ENCODE assay signal across 10 cellular contexts in the genomic region with DNA sequence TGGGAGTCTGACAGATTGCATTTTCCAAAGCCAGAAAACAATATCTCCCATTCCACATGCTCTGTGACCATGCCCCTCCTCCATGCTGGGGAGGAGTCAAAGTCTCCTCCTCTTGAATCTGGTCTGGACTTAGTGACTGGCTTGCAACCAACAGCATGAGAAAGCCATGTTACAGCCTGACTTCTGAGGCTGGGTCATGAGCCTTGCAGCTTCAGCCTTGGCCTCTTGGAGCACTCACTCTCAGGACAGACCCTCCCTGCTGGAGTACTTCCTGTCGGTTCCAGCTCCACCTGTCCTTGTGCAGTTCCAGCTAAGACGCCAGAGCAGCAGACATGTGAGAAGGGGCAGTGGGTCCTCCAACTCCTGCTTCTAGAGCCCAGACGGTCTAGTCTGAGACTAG. TPM values are rescaled to one million over a fixed set of nuclear protein-coding genes. Genes with fewer than 3 reads are reported as not detected.
DNase-seq lines count a peak whose midpoint lies in the region; ATAC-seq, FAIRE-seq and TF ChIP-seq lines count a peak whose summit lies in the region.
"Had no signal": no experiment of that assay in that cellular context is flagged by ENCODE, and none has a peak within 500 bp of the region (broad histone marks: within the 10 kb centered on the region; RNA-seq: fewer than 3 reads in every experiment).

No MANE protein-coding gene starts in this region.

- FAIRE-seq in GM19239 (lab: Jason Lieb, UNC): no peak

- H3K27me3 ChIP-seq in AG04450 (ENCODE audit: control insufficient read depth, insufficient read depth, low read length): peaks cover 8% of the 10 kb centered on the region
- no peaks in the 10 kb centered on the region for H3K27me3 ChIP-seq in H7 (ENCODE audit: control insufficient read depth, insufficient read depth, low read length)
- H3K27me3 ChIP-seq in SJCRH30: no peaks in the 10 kb centered on the region
- no peaks in the 10 kb centered on the region for H3K27me3 ChIP-seq in iPS-15b (ENCODE audit: control insufficient read depth, insufficient read depth, low read length)

- no peak overlapping the region for H3K4me3 ChIP-seq in AG04450 (ENCODE audit: low read depth, low read length)
- no peak overlapping the region for H3K4me3 ChIP-seq in H7 (ENCODE audit: insufficient read depth, low read depth, low read length)
- no peak overlapping the region for H3K4me3 ChIP-seq in SJCRH30
- no peak overlapping the region for H3K4me3 ChIP-seq in iPS-15b (ENCODE audit: low read depth, low read length)

- TF ChIP-seq CTCF in AG04450 (IDR thresholded peaks at IDR 0.05; ENCODE audit: low read depth, low read length): 0 out of 2 replicates have a peak, but pooled peaks have one; percentile 1
- no peak for TF ChIP-seq CTCF in GM20000 (IDR thresholded peaks at IDR 0.05; ENCODE audit: extremely low read depth, missing control alignments)

- POLR2A ChIA-PET in AG04450 (lab: Yijun Ruan, JAX): no interaction called here

- no peak for ATAC-seq in GM18873 (IDR thresholded peaks at IDR 0.05; ENCODE audit: low FRiP score, unreplicated experiment)

- H3K9ac ChIP-seq in iPS-15b (ENCODE audit: low read depth, low read length): peak overlapping the region; percentile 16

- H3K36me3 ChIP-seq in H7 (replicated peaks; ENCODE audit: control insufficient read depth, insufficient read depth, low read length) (no peaks in the 10 kb centered on the region), SJCRH30 (no peaks in the 10 kb centered on the region), iPS-15b (ENCODE audit: control insufficient read depth, insufficient read depth, low read length) (no peaks in the 10 kb centered on the region)

- H3K27ac ChIP-seq in AG04450 (ENCODE audit: low read depth, low read length) (no peak overlapping the region), SJCRH30 (no peak overlapping the region)

- H3K9me3 ChIP-seq in AG04450 (ENCODE audit: control insufficient read depth, insufficient read depth, low read length) (no peaks in the 10 kb centered on the region), SJCRH30 (replicated peaks) (no peaks in the 10 kb centered on the region), iPS-15b (ENCODE audit: control insufficient read depth, insufficient read depth, low read length) (no peaks in the 10 kb centered on the region)

- DNase-seq in AG04450 (ENCODE audit: low read depth, low spot score): no peak
- peak; percentile 64 for DNase-seq in H7
- peak; percentile 19 to 39 for DNase-seq in SJCRH30
- DNase-seq in GM19239 (ENCODE audit: insufficient read length, low spot score): no peak
- no peak for DNase-seq in GM20000 (ENCODE audit: low spot score)
- no peak for DNase-seq in DMS153 treated with DMSO at 0.1 percent for 48 hours (lab: John Stamatoyannopoulos, UW; ENCODE audit: unreplicated experiment)
- DNase-seq: cerebellar nuclear complex, NCI-H1092 treated with DMSO at 0.1 percent for 48 hours had no signal

- 0 out of 2 replicates have a peak, but pooled peaks cover 3% of the 10 kb centered on the region for H3K4me1 ChIP-seq in SJCRH30
- H3K4me1 ChIP-seq in iPS-15b (ENCODE audit: control insufficient read depth, insufficient read depth, low read length): no peaks in the 10 kb centered on the region

- CTCF ChIA-PET in AG04450 (lab: Charles Lee): no interaction called here

RNA-seq across cellular contexts. Expression of gene RBSN, which starts 49.7 kb away (rescaled TPM):
- 13.2 and 14.3 TPM in 2 replicates for polyA plus RNA-seq in AG04450 (2011; rRNA removed)
- 25.4 and 29.4 TPM in 2 replicates for polyA minus RNA-seq in AG04450 (2011; rRNA and poly(A)+ RNA removed)
- 17.6 and 22.3 TPM in 2 replicates for total RNA-seq in H7 (2014; rRNA removed; shearing (Covaris generic))
- 14.6 and 17.6 TPM in 2 replicates for total RNA-seq in SJCRH30 (2014; rRNA removed; shearing (Covaris generic))

RNA-seq across cellular contexts. Expression of gene CAPN7, which starts 57.4 kb away (rescaled TPM):
- polyA plus RNA-seq in AG04450 (2011; rRNA removed): 21.8 and 29.0 TPM in 2 replicates
- 20.0 and 23.8 TPM in 2 replicates for polyA minus RNA-seq in AG04450 (2011; rRNA and poly(A)+ RNA removed)
- 10.6 and 14.3 TPM in 2 replicates for total RNA-seq in H7 (2014; rRNA removed; shearing (Covaris generic))
- total RNA-seq in SJCRH30 (2014; rRNA removed; shearing (Covaris generic)): 33.8 and 35.8 TPM in 2 replicates

Comparison
In these comparisons a context has a peak if more than half of its experiments do, and no peak if none do; other contexts are left out.
1. DNase-seq: peak in H7 (single experiment) and SJCRH30 (2 of 2); none in AG04450 (single experiment), GM19239 (single experiment), GM20000 (single experiment) and DMS153 treated with DMSO at 0.1 percent for 48 hours (single experiment).